32 cellular contexts compared by ENCODE assay signal in the genomic region with DNA sequence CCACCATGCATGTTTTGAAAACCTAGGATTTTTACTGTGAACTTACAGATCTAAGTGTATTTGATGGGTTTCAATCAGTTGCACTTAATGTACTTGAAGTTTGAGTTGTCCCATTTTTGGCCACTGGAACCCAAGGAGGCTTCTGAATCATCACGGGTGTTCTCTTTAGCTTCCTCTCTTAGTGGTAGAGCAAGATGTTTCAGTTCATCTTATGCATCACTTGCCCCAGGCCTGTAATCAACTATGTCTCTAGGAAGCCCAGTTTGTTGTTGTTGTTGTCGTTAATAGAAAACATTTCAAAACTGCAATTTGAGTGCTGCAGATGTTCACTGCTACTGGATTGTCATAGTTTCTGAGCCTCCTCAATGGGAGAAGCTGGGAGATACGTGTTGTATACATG.
"Had no signal": no experiment of that assay in that cellular context is flagged by ENCODE, and none has a peak within 500 bp of the region (broad histone marks: within the 10 kb centered on the region; RNA-seq: fewer than 3 reads in every experiment).

No MANE protein-coding gene starts in this region.

- H3K4me1 Mint-ChIP-seq: stimulated activated naive CD8-positive, alpha-beta T cell treated with anti-CD3 and anti-CD28 coated beads, Interleukin-15, amount 100 ng/mL, for 72 hours had no signal

- DNase-seq: activated CD4-positive, alpha-beta T cell treated with anti-CD3 and anti-CD28 coated beads for 48 hours; activated CD4-positive, alpha-beta T cell treated with anti-CD3 and anti-CD28 coated beads, Interleukin-2, amount 50 U/mL, for 48 hours; activated CD8-positive, alpha-beta memory T cell treated with anti-CD3 and anti-CD28 coated beads for 24 hours; activated effector memory CD4-positive, alpha-beta T cell treated with Interleukin-2 at 50 U/mL for 16 hours; activated naive CD4-positive, alpha-beta T cell treated with Interleukin-2 at 50 U/mL for 16 hours; adrenal gland; aorta; body of pancreas; caudate nucleus; cortex of kidney; effector memory CD8-positive, alpha-beta T cell; esophagus squamous epithelium; head of caudate nucleus; kidney glomerular epithelial cell; left lung; naive B cell; nephron progenitor cell; small intestine; stimulated activated CD4-positive, alpha-beta T cell treated with anti-CD3 and anti-CD28 coated beads, Interleukin-1b, Interleukin-23, amount 100 ng/mL, for 48 hours; stimulated activated CD4-positive, alpha-beta T cell treated with anti-CD3 and anti-CD28 coated beads, Interleukin-4, amount 100 ng/mL, for 4 hours; stimulated activated CD8-positive, alpha-beta memory T cell treated with anti-CD3 and anti-CD28 coated beads, Interleukin-4, amount 100 ng/mL, for 48 hours; stimulated activated naive CD8-positive, alpha-beta T cell treated with anti-CD3 and anti-CD28 coated beads, Interleukin-15, amount 100 ng/mL, for 72 hours; substantia nigra; T-helper 9 cell; upper lobe of right lung; WERI-Rb-1 had no signal

- H3K4me1 ChIP-seq: body of pancreas, left lung, upper lobe of right lung had no signal

- FAIRE-seq: frontal cortex, small intestine, TTC549 had no signal

- H3K9me3 Mint-ChIP-seq: effector memory CD8-positive, alpha-beta T cell had no signal

- H3K36me3 ChIP-seq: adrenal gland, esophagus squamous epithelium, left lung, neutrophil, upper lobe of right lung, WERI-Rb-1 had no signal

- H3K4me3 Mint-ChIP-seq: activated naive CD8-positive, alpha-beta T cell; effector memory CD8-positive, alpha-beta T cell; nephron progenitor cell; stimulated activated memory B cell treated with anti-CD40 and anti-IgM and Interleukin-4, amounts not matched to agents 10 μg/mL and 1 μg/mL and 100 μg/mL, for 72 hours; stimulated activated naive CD8-positive, alpha-beta T cell treated with anti-CD3 and anti-CD28 coated beads, Interleukin-15, amount 100 ng/mL, for 72 hours; T-helper 1 cell treated with Interleukin-12 subunit alpha and Interleukin-12 subunit beta and Interleukin-4 antibody, amounts not matched to agents 30 μg/mL and 1 μg/mL, for 36 hours had no signal

- H3K27ac ChIP-seq: adrenal gland, body of pancreas, esophagus squamous epithelium, left lung, neutrophil, upper lobe of right lung, WERI-Rb-1 had no signal

- H3K4me3 ChIP-seq: adrenal gland, body of pancreas, esophagus squamous epithelium, left lung, upper lobe of right lung had no signal

- H3K27ac Mint-ChIP-seq: activated naive CD8-positive, alpha-beta T cell; effector memory CD8-positive, alpha-beta T cell; naive B cell; nephron progenitor cell; stimulated activated memory B cell treated with anti-CD40 and anti-IgM and Interleukin-4, amounts not matched to agents 10 μg/mL and 1 μg/mL and 100 μg/mL, for 72 hours; stimulated activated naive CD8-positive, alpha-beta T cell treated with anti-CD3 and anti-CD28 coated beads, Interleukin-15, amount 100 ng/mL, for 72 hours; T-helper 1 cell treated with Interleukin-12 subunit alpha and Interleukin-12 subunit beta and Interleukin-4 antibody, amounts not matched to agents 30 μg/mL and 1 μg/mL, for 36 hours had no signal

- H3K27me3 ChIP-seq: adrenal gland, body of pancreas, esophagus squamous epithelium, left lung, neutrophil, upper lobe of right lung had no signal

- H3K9me3 ChIP-seq: adrenal gland, body of pancreas, neutrophil had no signal

- H3K36me3 Mint-ChIP-seq: activated naive CD8-positive, alpha-beta T cell; stimulated activated memory B cell treated with anti-CD40 and anti-IgM and Interleukin-4, amounts not matched to agents 10 μg/mL and 1 μg/mL and 100 μg/mL, for 72 hours had no signal
